Comparison of ENCODE assay signal across 26 cellular contexts in the genomic region with DNA sequence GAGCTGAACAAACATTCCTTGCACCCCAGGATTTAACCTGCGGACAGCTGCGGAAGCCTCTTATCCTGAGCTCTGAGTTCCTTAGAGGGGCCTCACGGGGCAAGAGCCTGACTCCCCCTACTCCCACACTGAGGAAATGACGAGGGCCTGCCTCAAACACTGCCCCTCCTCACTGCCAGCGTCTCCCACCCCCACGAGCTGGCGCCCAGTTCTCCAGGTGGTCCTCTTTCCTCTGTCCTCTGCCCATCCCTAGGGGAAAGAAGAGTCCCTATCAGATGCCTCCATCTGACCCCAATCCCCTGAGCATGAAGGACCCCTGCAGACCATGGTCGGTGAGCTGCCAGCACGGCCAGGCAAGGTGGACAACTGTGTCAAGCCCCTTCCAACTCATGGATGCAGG. TPM values are rescaled to one million over a fixed set of nuclear protein-coding genes. Genes with fewer than 3 reads are reported as not detected.
"Had no signal": no experiment of that assay in that cellular context is flagged by ENCODE, and none has a peak within 500 bp of the region (broad histone marks: within the 10 kb centered on the region; RNA-seq: fewer than 3 reads in every experiment).

No MANE protein-coding gene starts in this region.

- H3K4me1 Mint-ChIP-seq: activated CD4-positive, alpha-beta memory T cell treated with anti-CD3 and anti-CD28 coated beads, Interleukin-2, amount 10 ng/mL, durations not matched to agents 7 days and 5 days; activated naive CD4-positive, alpha-beta T cell treated with anti-CD3 and anti-CD28 coated beads, Interleukin-2, amount 10 ng/mL, durations not matched to agents 7 days and 5 days had no signal

- H3K36me3 Mint-ChIP-seq: activated naive CD4-positive, alpha-beta T cell treated with anti-CD3 and anti-CD28 coated beads, Interleukin-2, amount 10 ng/mL, durations not matched to agents 7 days and 5 days; activated naive CD8-positive, alpha-beta T cell treated with anti-CD3 and anti-CD28 coated beads for 36 hours had no signal

- DNase-seq: activated CD4-positive, alpha-beta memory T cell treated with anti-CD3 and anti-CD28 coated beads, Interleukin-2, amount 10 ng/mL, durations not matched to agents 7 days and 5 days; activated CD4-positive, alpha-beta T cell treated with anti-CD3 and anti-CD28 coated beads for 36 hours; activated CD4-positive, alpha-beta T cell treated with anti-CD3 and anti-CD28 coated beads, Interleukin-2, amount 50 U/mL, for 1 hour; activated CD8-positive, alpha-beta memory T cell treated with anti-CD3 and anti-CD28 coated beads, Interleukin-2, amount 50 U/mL, for 48 hours; activated gamma-delta T cell treated with Interleukin-2 at 50 U/mL for 16 hours; activated naive CD4-positive, alpha-beta T cell treated with anti-CD3 and anti-CD28 coated beads, Interleukin-2, amount 10 ng/mL, durations not matched to agents 7 days and 5 days; activated naive CD8-positive, alpha-beta T cell treated with anti-CD3 and anti-CD28 coated beads for 36 hours; activated T-cell treated with anti-CD3 and anti-CD28 coated beads, Interleukin-2, amount 50 U/mL, for 4 hours; caudate nucleus; Karpas-422; MM.1S; NCI-H1105 treated with DMSO at 0.1 percent for 48 hours; NCI-H1436 treated with DMSO at 0.1 percent for 48 hours; NCI-H187; NCI-H2081; NCI-H510A treated with DMSO at 0.1 percent for 48 hours; NCI-H69; NK-92 treated with Interleukin-12 subunit alpha and Interleukin-12 subunit beta, amount 100 ng/mL, for 24 hours; OCI-M1; RPMI8226; SJCRH30; SK-N-SH; T-helper 1 cell had no signal

- H3K27ac Mint-ChIP-seq: activated CD4-positive, alpha-beta memory T cell treated with anti-CD3 and anti-CD28 coated beads, Interleukin-2, amount 10 ng/mL, durations not matched to agents 7 days and 5 days; activated CD4-positive, alpha-beta T cell treated with anti-CD3 and anti-CD28 coated beads for 36 hours; activated naive CD8-positive, alpha-beta T cell treated with anti-CD3 and anti-CD28 coated beads for 36 hours had no signal

- H3K9me3 Mint-ChIP-seq: activated CD4-positive, alpha-beta memory T cell treated with anti-CD3 and anti-CD28 coated beads, Interleukin-2, amount 10 ng/mL, durations not matched to agents 7 days and 5 days; activated naive CD4-positive, alpha-beta T cell treated with anti-CD3 and anti-CD28 coated beads, Interleukin-2, amount 10 ng/mL, durations not matched to agents 7 days and 5 days; activated naive CD8-positive, alpha-beta T cell treated with anti-CD3 and anti-CD28 coated beads for 36 hours; activated T-cell treated with anti-CD3 and anti-CD28 coated beads, Interleukin-2, amount 50 U/mL, for 4 hours had no signal

- H3K4me3 Mint-ChIP-seq: activated CD4-positive, alpha-beta memory T cell treated with anti-CD3 and anti-CD28 coated beads, Interleukin-2, amount 10 ng/mL, durations not matched to agents 7 days and 5 days; activated CD4-positive, alpha-beta T cell treated with anti-CD3 and anti-CD28 coated beads for 36 hours; activated naive CD4-positive, alpha-beta T cell treated with anti-CD3 and anti-CD28 coated beads, Interleukin-2, amount 10 ng/mL, durations not matched to agents 7 days and 5 days; activated naive CD8-positive, alpha-beta T cell treated with anti-CD3 and anti-CD28 coated beads for 36 hours; activated T-cell treated with anti-CD3 and anti-CD28 coated beads, Interleukin-2, amount 50 U/mL, for 4 hours had no signal

- ATAC-seq: activated CD4-positive, alpha-beta T cell treated with anti-CD3 and anti-CD28 coated beads for 36 hours; activated T-cell treated with anti-CD3 and anti-CD28 coated beads, Interleukin-2, amount 50 U/mL, for 4 hours; K562; Panc1; Right ventricle myocardium inferior had no signal

RNA-seq across cellular contexts. Expression of gene CHST1, which starts 14.3 kb away (rescaled TPM):
- total RNA-seq: activated CD4-positive, alpha-beta memory T cell treated with anti-CD3 and anti-CD28 coated beads, Interleukin-2, amount 10 ng/mL, durations not matched to agents 7 days and 5 days; activated naive CD8-positive, alpha-beta T cell treated with anti-CD3 and anti-CD28 coated beads for 36 hours; SJCRH30 had no signal
